In genomic region chr6:99312354-99312753, GRCh38 we compare ENCODE assay signal across 9 cellular contexts. TPM values are rescaled to one million over a fixed set of nuclear protein-coding genes. Genes with fewer than 3 reads are reported as not detected.
"Had no signal": no experiment of that assay in that cellular context is flagged by ENCODE, and none has a peak within 500 bp of the region (broad histone marks: within the 10 kb centered on the region; RNA-seq: fewer than 3 reads in every experiment).

No MANE protein-coding gene starts in this region.

- H3K36me3 Mint-ChIP-seq: IgD-negative memory B cell had no signal

- DNase-seq: IMR-90, KBM-7, KG1 had no signal

- H3K27ac Mint-ChIP-seq: IgD-negative memory B cell had no signal

- ATAC-seq: HepG2, K562 had no signal

- H3K4me3 Mint-ChIP-seq: IgD-negative memory B cell had no signal

- H3K4me3 ChIP-seq: K562 had no signal

- H3K27ac ChIP-seq: HL-60, KMS-11 had no signal

- H3K9ac ChIP-seq: KMS-11 had no signal

- H3K4me1 Mint-ChIP-seq: IgD-negative memory B cell had no signal

- H3K4me2 ChIP-seq: KMS-11 had no signal

RNA-seq across cellular contexts. Expression of gene FAXC, which starts 37.1 kb away (rescaled TPM):
- total RNA-seq: HT-29, K562 had no signal
- polyA plus RNA-seq: IgD-negative memory B cell had no signal
